Comparison of ENCODE assay signal across 28 cellular contexts in genomic region chr2:148681443-148681842, GRCh38.
"Had no signal": no experiment of that assay in that cellular context is flagged by ENCODE, and none has a peak within 500 bp of the region (broad histone marks: within the 10 kb centered on the region; RNA-seq: fewer than 3 reads in every experiment).

No MANE protein-coding gene starts in this region.

- H3K4me3 Mint-ChIP-seq: dendritic cell treated with granulocyte-macrophage colony-stimulating factor and Interleukin-4, amounts not matched to agents 40 ng/mL and 50 ng/mL, for 4 days; effector memory CD8-positive, alpha-beta T cell; endodermal cell; mesothelial cell of epicardium; naive thymus-derived CD8-positive, alpha-beta T cell had no signal

- FAIRE-seq: endometrium, islet of Langerhans, keratinocyte had no signal

- H3K9me3 ChIP-seq: esophagus squamous epithelium, gastrocnemius medialis, left lung, lower lobe of right lung, mucosa of descending colon had no signal

- DNase-seq: cortex of kidney; effector CD8-positive, alpha-beta T cell; effector memory CD8-positive, alpha-beta T cell; endodermal cell; erythroblast; esophagus squamous epithelium; foreskin fibroblast; foreskin melanocyte; gastrocnemius medialis; glutamatergic neuron; head of caudate nucleus; heart right ventricle; hippocampal formation; left cardiac atrium; left lung; left ventricle myocardium superior; lower lobe of right lung; mesenchymal stem cell; mucosa of descending colon; naive B cell; naive thymus-derived CD8-positive, alpha-beta T cell had no signal

- H3K27me3 Mint-ChIP-seq: dendritic cell treated with granulocyte-macrophage colony-stimulating factor and Interleukin-4, amounts not matched to agents 40 ng/mL and 50 ng/mL, for 4 days; effector memory CD8-positive, alpha-beta T cell; naive B cell; naive thymus-derived CD8-positive, alpha-beta T cell had no signal

- H3K27me3 ChIP-seq: esophagus squamous epithelium, gastrocnemius medialis, heart right ventricle, left lung had no signal

- ATAC-seq: effector memory CD8-positive, alpha-beta T cell; esophagus mucosa; gastrocnemius medialis; heart right ventricle; left cardiac atrium; left lung; left ventricle myocardium superior; mucosa of descending colon; naive thymus-derived CD8-positive, alpha-beta T cell had no signal

- H3K27ac Mint-ChIP-seq: dendritic cell treated with granulocyte-macrophage colony-stimulating factor and Interleukin-4, amounts not matched to agents 40 ng/mL and 50 ng/mL, for 4 days; endodermal cell; mesothelial cell of epicardium had no signal

- H3K27ac ChIP-seq: epithelial cell of prostate, esophagus squamous epithelium, gastrocnemius medialis, heart right ventricle, left lung, lower lobe of right lung had no signal

- H3K4me1 Mint-ChIP-seq: mesothelial cell of epicardium had no signal

- H3K4me1 ChIP-seq: left lung had no signal

- H3K4me3 ChIP-seq: esophagus squamous epithelium, gastrocnemius medialis, heart right ventricle, left lung, lower lobe of right lung, mucosa of descending colon had no signal

- H3K36me3 Mint-ChIP-seq: naive B cell had no signal

- H3K9me3 Mint-ChIP-seq: dendritic cell treated with granulocyte-macrophage colony-stimulating factor and Interleukin-4, amounts not matched to agents 40 ng/mL and 50 ng/mL, for 4 days; effector memory CD8-positive, alpha-beta T cell had no signal

- H3K36me3 ChIP-seq: esophagus squamous epithelium, gastrocnemius medialis, heart right ventricle, left lung, lower lobe of right lung had no signal
